In the genomic region with DNA sequence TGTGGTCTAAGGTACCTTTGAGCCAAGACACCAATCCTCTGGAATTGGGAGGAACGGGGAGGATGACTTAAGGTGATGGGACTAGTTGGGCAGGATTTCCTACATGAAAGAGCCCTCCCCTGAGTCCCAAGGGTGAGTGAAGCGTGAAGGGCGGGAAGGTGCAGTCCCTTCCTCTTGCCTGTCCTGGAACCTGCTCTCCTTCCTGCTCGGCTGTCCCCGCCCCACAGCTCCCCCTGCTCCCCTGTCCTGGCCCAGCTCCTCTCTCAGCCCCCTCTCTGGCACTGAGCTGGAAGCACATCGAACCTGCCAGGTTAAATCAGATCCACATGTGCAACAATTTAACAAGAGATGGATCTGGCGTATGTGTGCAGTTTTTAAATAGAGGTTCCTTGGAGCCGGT, we compare ENCODE assay signal across 24 cellular contexts.
"Had no signal": no experiment of that assay in that cellular context is flagged by ENCODE, and none has a peak within 500 bp of the region (broad histone marks: within the 10 kb centered on the region; RNA-seq: fewer than 3 reads in every experiment).

No MANE protein-coding gene starts in this region.

- DNase-seq: activated B cell treated with CpG ODN at 0.5 μM for 24 hours; activated CD4-positive, alpha-beta T cell treated with anti-CD3 and anti-CD28 coated beads for 36 hours; activated CD4-positive, alpha-beta T cell treated with anti-CD3 and anti-CD28 coated beads, Interleukin-2, amount 50 U/mL, for 48 hours; activated naive CD4-positive, alpha-beta T cell treated with anti-CD3 and anti-CD28 coated beads for 36 hours; activated naive CD8-positive, alpha-beta T cell treated with anti-CD3 and anti-CD28 coated beads, Interleukin-2, amount 10 ng/mL, durations not matched to agents 7 days and 5 days; activated T-cell treated with anti-CD3 and anti-CD28 coated beads, Interleukin-2, amount 50 U/mL, for 48 hours; amygdala; foreskin keratinocyte; islet precursor cell; left cardiac atrium; mesenchymal stem cell; mucosa of descending colon; nephron progenitor cell; nucleus accumbens; right lobe of liver; stimulated activated CD4-positive, alpha-beta T cell treated with anti-CD3 and anti-CD28 coated beads, Interleukin-1b, Interleukin-23, amount 100 ng/mL, for 48 hours; substantia nigra; T-cell; transverse colon; uterus had no signal

- H3K9me3 Mint-ChIP-seq: activated B cell treated with CpG ODN at 0.5 μM for 24 hours; activated naive CD4-positive, alpha-beta T cell treated with anti-CD3 and anti-CD28 coated beads for 36 hours; activated naive CD8-positive, alpha-beta T cell treated with anti-CD3 and anti-CD28 coated beads, Interleukin-2, amount 10 ng/mL, durations not matched to agents 7 days and 5 days; nephron progenitor cell; stimulated activated naive CD8-positive, alpha-beta T cell treated with anti-CD3 and anti-CD28 coated beads, Interleukin-15, Interleukin-2, amounts not matched to agents 100 ng/mL and 50 ng/mL, for 24 hours; T-cell; T-helper 2 cell treated with Interferon-gamma antibody and Interleukin-4, amounts not matched to agents 5 μg/mL and 100 μg/mL, for 36 hours had no signal

- H3K4me3 ChIP-seq: coronary artery, mucosa of descending colon, right lobe of liver, skin epidermis, transverse colon, uterus had no signal

- H3K4me1 Mint-ChIP-seq: activated B cell treated with CpG ODN at 0.5 μM for 24 hours; activated CD4-positive, alpha-beta T cell treated with anti-CD3 and anti-CD28 coated beads for 36 hours; activated naive CD8-positive, alpha-beta T cell treated with anti-CD3 and anti-CD28 coated beads, Interleukin-2, amount 10 ng/mL, durations not matched to agents 7 days and 5 days; T-cell had no signal

- H3K36me3 Mint-ChIP-seq: activated naive CD8-positive, alpha-beta T cell treated with anti-CD3 and anti-CD28 coated beads, Interleukin-2, amount 10 ng/mL, durations not matched to agents 7 days and 5 days; T-cell had no signal

- H3K27ac ChIP-seq: coronary artery, foreskin keratinocyte, right lobe of liver, skin epidermis, transverse colon, uterus had no signal

- H3K4me1 ChIP-seq: foreskin keratinocyte, right lobe of liver, transverse colon, uterus had no signal

- H3K4me3 Mint-ChIP-seq: activated B cell treated with CpG ODN at 0.5 μM for 24 hours; activated CD4-positive, alpha-beta T cell treated with anti-CD3 and anti-CD28 coated beads for 36 hours; activated naive CD4-positive, alpha-beta T cell treated with anti-CD3 and anti-CD28 coated beads for 36 hours; activated naive CD8-positive, alpha-beta T cell treated with anti-CD3 and anti-CD28 coated beads, Interleukin-2, amount 10 ng/mL, durations not matched to agents 7 days and 5 days; nephron progenitor cell; stimulated activated naive CD8-positive, alpha-beta T cell treated with anti-CD3 and anti-CD28 coated beads, Interleukin-15, Interleukin-2, amounts not matched to agents 100 ng/mL and 50 ng/mL, for 24 hours; T-cell; T-helper 2 cell treated with Interferon-gamma antibody and Interleukin-4, amounts not matched to agents 5 μg/mL and 100 μg/mL, for 36 hours had no signal

- H3K27ac Mint-ChIP-seq: activated B cell treated with CpG ODN at 0.5 μM for 24 hours; activated CD4-positive, alpha-beta T cell treated with anti-CD3 and anti-CD28 coated beads for 36 hours; activated naive CD4-positive, alpha-beta T cell treated with anti-CD3 and anti-CD28 coated beads for 36 hours; activated naive CD8-positive, alpha-beta T cell treated with anti-CD3 and anti-CD28 coated beads, Interleukin-2, amount 10 ng/mL, durations not matched to agents 7 days and 5 days; nephron progenitor cell; stimulated activated naive CD8-positive, alpha-beta T cell treated with anti-CD3 and anti-CD28 coated beads, Interleukin-15, Interleukin-2, amounts not matched to agents 100 ng/mL and 50 ng/mL, for 24 hours; T-cell; T-helper 2 cell treated with Interferon-gamma antibody and Interleukin-4, amounts not matched to agents 5 μg/mL and 100 μg/mL, for 36 hours had no signal

- H3K27me3 ChIP-seq: right lobe of liver had no signal

- H3K9me3 ChIP-seq: mucosa of descending colon, right lobe of liver, transverse colon, uterus had no signal

- H3K27me3 Mint-ChIP-seq: stimulated activated naive CD8-positive, alpha-beta T cell treated with anti-CD3 and anti-CD28 coated beads, Interleukin-15, Interleukin-2, amounts not matched to agents 100 ng/mL and 50 ng/mL, for 24 hours had no signal

- H3K36me3 ChIP-seq: right lobe of liver, transverse colon, uterus had no signal
